In genomic region chr4:158578476-158578875, GRCh38 we compare ENCODE assay signal across 9 cellular contexts. TPM values are rescaled to one million over a fixed set of nuclear protein-coding genes. Genes with fewer than 3 reads are reported as not detected.
DNase-seq lines count a peak whose midpoint lies in the region; FAIRE-seq and TF ChIP-seq lines count a peak whose summit lies in the region.
"Had no signal": no experiment of that assay in that cellular context is flagged by ENCODE, and none has a peak within 500 bp of the region (broad histone marks: within the 10 kb centered on the region; RNA-seq: fewer than 3 reads in every experiment).

No MANE protein-coding gene starts in this region.

- H3K79me2 ChIP-seq in Loucy (ENCODE audit: insufficient read depth, low read length), result no peaks in the 10 kb centered on the region

- H3K9me3 ChIP-seq in Loucy (ENCODE audit: insufficient read depth, low read depth, low read length), result no peaks in the 10 kb centered on the region

- H3F3A ChIP-seq in Loucy (ENCODE audit: low read depth), result no peaks in the 10 kb centered on the region

- H2AFZ ChIP-seq in Loucy (ENCODE audit: low read length), result peak overlapping the region; percentile 24; the same call in 1 of the 2 replicates

- in situ Hi-C loops in astrocyte of the cerebellum (cut with HindIII; ENCODE audit: low sequenced_read_pairs), result no loop called here

- no peak overlapping the region for H3K4me2 ChIP-seq in Loucy (ENCODE audit: low read depth, low read length, poor library complexity, severe bottlenecking)

- FAIRE-seq in RCC 7860 (lab: Jason Lieb, UNC), result no peak
- FAIRE-seq: islet of Langerhans had no signal

- no peaks in the 10 kb centered on the region for H4K20me1 ChIP-seq in Loucy (ENCODE audit: insufficient read depth, low read length, poor library complexity, severe bottlenecking)

- TF ChIP-seq CTCF in Loucy (conservative IDR thresholded peaks at IDR 0.05; ENCODE audit: low read length) (peak; percentile 49), astrocyte of the cerebellum (IDR thresholded peaks at IDR 0.05; ENCODE audit: low read depth, low read length, missing control alignments) (peak; percentile 47)

- no peaks in the 10 kb centered on the region for H3K27me3 ChIP-seq in Loucy (ENCODE audit: insufficient read depth, low read length, poor library complexity, severe bottlenecking)

- peak; percentile 28 for DNase-seq in GM03348 (ENCODE audit: low spot score)
- DNase-seq in astrocyte of the cerebellum (ENCODE audit: low read depth), result peak; percentile 6
- peak; percentile 47 to 53 for DNase-seq in lung microvascular endothelial cell (ENCODE audit: low read depth in 2 of 2)
- no peak for DNase-seq in activated naive CD4-positive, alpha-beta T cell treated with anti-CD3 and anti-CD28 coated beads, Interleukin-2, amount 50 U/mL, for 16 hours
- no peak for DNase-seq in RCC 7860 (ENCODE audit: low spot score)
- DNase-seq in ureter (ENCODE audit: low spot score), result no peak
- DNase-seq in SW 1271 (lab: John Stamatoyannopoulos, UW), result no peak

- no peak overlapping the region for H3K9ac ChIP-seq in Loucy (ENCODE audit: low read depth, low read length, poor library complexity, severe bottlenecking)

- no peak overlapping the region for H3K4me3 ChIP-seq in Loucy (ENCODE audit: low read length, poor library complexity, severe bottlenecking)
- no peak overlapping the region for H3K4me3 ChIP-seq in astrocyte of the cerebellum (ENCODE audit: low read depth, low read length)

- no peaks in the 10 kb centered on the region for H3K4me1 ChIP-seq in Loucy (ENCODE audit: insufficient read depth, low read length, poor library complexity, severe bottlenecking)

- no peaks in the 10 kb centered on the region for H3K36me3 ChIP-seq in Loucy (ENCODE audit: insufficient read depth, low read length)

- H3K9me2 ChIP-seq in Loucy (replicated peaks; ENCODE audit: low read depth, low read length), result no peaks in the 10 kb centered on the region

RNA-seq across cellular contexts. Expression of gene RXFP1, which starts 56.8 kb away (rescaled TPM):
- total RNA-seq in lung microvascular endothelial cell (0.22 TPM in 1 of 2 replicates, not detected in the other), ureter (0.10 TPM)

Comparison
In these comparisons a context has a peak if more than half of its experiments do, and no peak if none do; other contexts are left out.
1. DNase-seq: peak in GM03348 (single experiment), astrocyte of the cerebellum (single experiment) and lung microvascular endothelial cell (2 of 2); none in activated naive CD4-positive, alpha-beta T cell treated with anti-CD3 and anti-CD28 coated beads, Interleukin-2, amount 50 U/mL, for 16 hours (single experiment), RCC 7860 (single experiment), ureter (single experiment) and SW 1271 (0 of 2).